17 cellular contexts compared by ENCODE assay signal in the genomic region with DNA sequence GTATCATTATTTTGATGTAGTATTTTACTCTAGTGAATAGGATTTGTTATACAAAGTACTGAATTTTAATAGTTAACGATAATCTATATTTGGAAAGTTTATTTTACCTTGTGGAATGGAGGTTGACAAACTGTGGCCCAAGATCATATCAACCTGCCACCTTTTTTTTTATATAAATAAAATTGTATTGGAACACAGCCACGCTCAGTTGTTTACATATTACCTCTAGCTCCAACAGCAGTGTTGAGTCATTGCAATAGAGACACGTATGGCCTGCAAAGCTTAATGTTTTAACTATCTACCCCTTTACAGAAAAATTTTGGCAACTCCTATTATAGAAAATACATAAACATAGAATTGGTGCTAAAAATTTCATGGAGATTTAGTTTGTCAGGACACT.
DNase-seq lines count a peak whose midpoint lies in the region; ATAC-seq, FAIRE-seq and TF ChIP-seq lines count a peak whose summit lies in the region.
"Had no signal": no experiment of that assay in that cellular context is flagged by ENCODE, and none has a peak within 500 bp of the region (broad histone marks: within the 10 kb centered on the region; RNA-seq: fewer than 3 reads in every experiment).

No MANE protein-coding gene starts in this region.

- POLR2A ChIA-PET in MCF 10A (lab: Yijun Ruan, JAX) = interaction anchor here (1.0 kb wide), 1 partner anchor 159 kb away, joined by 3 read pairs; no protein-coding TSS in a partner anchor

- H3K4me1 Mint-ChIP-seq in MCF 10A (ENCODE audit: insufficient read depth, unreplicated experiment) (no peaks in the 10 kb centered on the region), astrocyte (ENCODE audit: low read depth, unreplicated experiment) (no peaks in the 10 kb centered on the region)
- H3K4me1 Mint-ChIP-seq: CD4-positive, CD25-positive, alpha-beta regulatory T cell; H9; IgD-negative memory B cell had no signal

- no peak for ATAC-seq in GM21576 (IDR thresholded peaks at IDR 0.05; ENCODE audit: unreplicated experiment)

- H3K36me3 ChIP-seq in breast epithelium = no peaks in the 10 kb centered on the region
- H3K36me3 ChIP-seq in astrocyte (ENCODE audit: insufficient read depth, low read length) = no peaks in the 10 kb centered on the region
- H3K36me3 ChIP-seq in fibroblast of lung (ENCODE audit: control insufficient read depth, insufficient read depth, low read length) = no peaks in the 10 kb centered on the region

- H3K36me3 Mint-ChIP-seq in MCF 10A (ENCODE audit: insufficient read depth, unreplicated experiment) (no peaks in the 10 kb centered on the region), astrocyte (ENCODE audit: low read depth, unreplicated experiment) (no peaks in the 10 kb centered on the region)
- H3K36me3 Mint-ChIP-seq: CD4-positive, CD25-positive, alpha-beta regulatory T cell; IgD-negative memory B cell had no signal

- H3K9me3 ChIP-seq in breast epithelium = no peaks in the 10 kb centered on the region
- H3K9me3 ChIP-seq in astrocyte (ENCODE audit: insufficient read depth, low read depth, low read length) = no peaks in the 10 kb centered on the region
- no peaks in the 10 kb centered on the region for H3K9me3 ChIP-seq in fibroblast of lung (ENCODE audit: control insufficient read depth, insufficient read depth, low read depth, low read length)

- no peaks in the 10 kb centered on the region for H3K4me1 ChIP-seq in breast epithelium
- no peaks in the 10 kb centered on the region for H3K4me1 ChIP-seq in astrocyte (ENCODE audit: insufficient read depth, low read length)
- no peaks in the 10 kb centered on the region for H3K4me1 ChIP-seq in fibroblast of lung (ENCODE audit: control insufficient read depth, extremely low read depth, insufficient read depth, low read length)

- H3K27me3 Mint-ChIP-seq in MCF 10A (ENCODE audit: insufficient read depth, unreplicated experiment) (no peaks in the 10 kb centered on the region), astrocyte (ENCODE audit: low read depth, unreplicated experiment) (no peaks in the 10 kb centered on the region)
- H3K27me3 Mint-ChIP-seq: CD4-positive, CD25-positive, alpha-beta regulatory T cell; IgD-negative memory B cell had no signal

- DNase-seq in MCF 10A (ENCODE audit: unreplicated experiment) (peak; percentile 31), breast epithelium (ENCODE audit: low spot score in 2 of 2) (no peak), astrocyte (ENCODE audit: low read depth) (peak; percentile 3), fibroblast of lung (ENCODE audit: low read depth in 2 of 2) (peak; percentile 4 to 8), erythroblast (lab: John Stamatoyannopoulos, UW) (no peak), GM03348 (ENCODE audit: low spot score) (no peak)
- DNase-seq: Calu3; CD4-positive, CD25-positive, alpha-beta regulatory T cell; H9; NCI-H1048; NCI-H2227 treated with DMSO at 0.1 percent for 48 hours; NCI-H526 treated with DMSO at 0.1 percent for 48 hours; NK-92 treated with Interleukin-12 subunit alpha and Interleukin-12 subunit beta, amount 100 ng/mL, for 24 hours; PC-9 had no signal

- intact Hi-C loops in MCF 10A (cut with micrococcal nuclease) = no loop called here
- intact Hi-C loops in breast epithelium (cut with DNase I; ENCODE audit: low total_unique reads) = loop anchor here (2.0 kb wide), 1 partner anchor 42 kb away; no protein-coding TSS in a partner anchor

- CTCF ChIA-PET in MCF 10A (lab: Yijun Ruan, JAX) = no interaction called here

- no peak overlapping the region for H3K4me3 ChIP-seq in breast epithelium
- H3K4me3 ChIP-seq in astrocyte (ENCODE audit: insufficient read depth, low read depth, low read length) = no peak overlapping the region
- no peak overlapping the region for H3K4me3 ChIP-seq in fibroblast of lung (replicated peaks in 1 of 4; ENCODE audit: control extremely low read depth in 1 of 4, insufficient read depth in 1 of 4, low read depth in 3 of 4, low read length in 4 of 4)
- H3K4me3 ChIP-seq: PC-9, SK-N-MC had no signal

- H3K9ac ChIP-seq in astrocyte (ENCODE audit: low read length) = no peak overlapping the region
- no peak overlapping the region for H3K9ac ChIP-seq in fibroblast of lung (ENCODE audit: insufficient read depth, low read length)

- FAIRE-seq in astrocyte (lab: Jason Lieb, UNC) = no peak

- H3K27me3 ChIP-seq in breast epithelium (no peaks in the 10 kb centered on the region), astrocyte (ENCODE audit: insufficient read depth, low read length) (no peaks in the 10 kb centered on the region), fibroblast of lung (ENCODE audit: control insufficient read depth, insufficient read depth, low read length) (no peaks in the 10 kb centered on the region)

- H3K27ac ChIP-seq in breast epithelium (no peak overlapping the region), astrocyte (ENCODE audit: low read depth, low read length) (no peak overlapping the region), fibroblast of lung (ENCODE audit: insufficient read depth, low read length) (no peak overlapping the region)
- H3K27ac ChIP-seq: PC-9, SK-N-MC had no signal

- H3K79me2 ChIP-seq in astrocyte (ENCODE audit: insufficient read depth, low read length) = no peaks in the 10 kb centered on the region
- no peaks in the 10 kb centered on the region for H3K79me2 ChIP-seq in fibroblast of lung (ENCODE audit: control insufficient read depth, insufficient read depth, low read length)

- H2AFZ ChIP-seq in astrocyte (ENCODE audit: low read depth, low read length) (no peak overlapping the region), fibroblast of lung (ENCODE audit: low read length) (no peak overlapping the region)
- H2AFZ ChIP-seq: PC-9 had no signal

- no peak overlapping the region for H3K27ac Mint-ChIP-seq in MCF 10A (ENCODE audit: low read depth, unreplicated experiment)
- H3K27ac Mint-ChIP-seq in astrocyte (ENCODE audit: unreplicated experiment) = no peak overlapping the region
- H3K27ac Mint-ChIP-seq: CD4-positive, CD25-positive, alpha-beta regulatory T cell; IgD-negative memory B cell had no signal

- H3K4me3 Mint-ChIP-seq in MCF 10A (ENCODE audit: unreplicated experiment) (no peak overlapping the region), astrocyte (ENCODE audit: unreplicated experiment) (no peak overlapping the region)
- H3K4me3 Mint-ChIP-seq: CD4-positive, CD25-positive, alpha-beta regulatory T cell; H9; IgD-negative memory B cell had no signal

- no TSS peak for BruUV-seq in MCF 10A (replicated peaks; lab: Mats Ljungman, UMichigan)

- H3K9me3 Mint-ChIP-seq in MCF 10A (ENCODE audit: unreplicated experiment) (no peaks in the 10 kb centered on the region), astrocyte (ENCODE audit: unreplicated experiment) (no peaks in the 10 kb centered on the region)
- H3K9me3 Mint-ChIP-seq: H9, IgD-negative memory B cell had no signal

- TF ChIP-seq POLR2A in breast epithelium (IDR thresholded peaks at IDR 0.05) (no peak), erythroblast (IDR thresholded peaks at IDR 0.05; ENCODE audit: low read length) (no peak)

- H4K20me1 ChIP-seq in astrocyte (ENCODE audit: insufficient read depth, low read length) (no peaks in the 10 kb centered on the region), fibroblast of lung (ENCODE audit: control insufficient read depth, extremely low read depth, insufficient read depth, low read length) (no peaks in the 10 kb centered on the region)

- H3K4me2 ChIP-seq in astrocyte (ENCODE audit: low read length) (no peak overlapping the region), fibroblast of lung (ENCODE audit: extremely low read depth, insufficient read depth, low read length) (no peak overlapping the region)
- H3K4me2 ChIP-seq: PC-9 had no signal

- TF ChIP-seq CTCF in MCF 10A (IDR thresholded peaks at IDR 0.05; ENCODE audit: unreplicated experiment) (no peak), breast epithelium (IDR thresholded peaks at IDR 0.05) (no peak), astrocyte (IDR thresholded peaks at IDR 0.05; ENCODE audit: insufficient read depth, low read depth, low read length) (no peak), fibroblast of lung (conservative IDR thresholded peaks at IDR 0.05 in 1 of 2, IDR thresholded peaks at IDR 0.05 in 1 of 2; ENCODE audit: low read depth in 1 of 2, low read length in 2 of 2) (no peak)

Comparison
In these comparisons a context has a peak if more than half of its experiments do, and no peak if none do; other contexts are left out.
1. DNase-seq: peak in MCF 10A (single experiment), astrocyte (single experiment) and fibroblast of lung (2 of 2); none in breast epithelium (0 of 2), erythroblast (0 of 2) and GM03348 (single experiment).